In genomic region chr13:30319130-30319529, GRCh38 we compare ENCODE assay signal across 19 cellular contexts.
"Had no signal": no experiment of that assay in that cellular context is flagged by ENCODE, and none has a peak within 500 bp of the region (broad histone marks: within the 10 kb centered on the region; RNA-seq: fewer than 3 reads in every experiment).

No MANE protein-coding gene starts in this region.

- H3K4me1 ChIP-seq: lower lobe of right lung, suprapubic skin had no signal

- H3K9me3 Mint-ChIP-seq: activated CD4-positive, alpha-beta memory T cell treated with anti-CD3 and anti-CD28 coated beads, Interleukin-2, amount 10 ng/mL, durations not matched to agents 7 days and 5 days; activated naive CD8-positive, alpha-beta T cell treated with anti-CD3 and anti-CD28 coated beads, Interleukin-2, amount 10 ng/mL, durations not matched to agents 7 days and 5 days; activated T-cell treated with anti-CD3 and anti-CD28 coated beads, Interleukin-2, amount 50 U/mL, for 72 hours; naive B cell; stimulated activated naive B cell treated with anti-CD40 and anti-IgM and Interleukin-4, amounts not matched to agents 10 μg/mL and 1 μg/mL and 100 μg/mL, for 72 hours; type B pancreatic cell had no signal

- H3K27ac ChIP-seq: lower lobe of right lung, neutrophil, spleen, suprapubic skin, WERI-Rb-1 had no signal

- H3K27me3 ChIP-seq: neutrophil, right lobe of liver, spleen, suprapubic skin had no signal

- H3K9me3 ChIP-seq: lower lobe of right lung, neutrophil, right lobe of liver, spleen, suprapubic skin had no signal

- ATAC-seq: activated CD4-positive, alpha-beta T cell treated with anti-CD3 and anti-CD28 coated beads for 36 hours; activated T-cell treated with anti-CD3 and anti-CD28 coated beads, Interleukin-2, amount 50 U/mL, for 72 hours; esophagus mucosa; lower lobe of right lung; stimulated activated naive B cell treated with anti-CD40 and anti-IgM and Interleukin-4, amounts not matched to agents 10 μg/mL and 1 μg/mL and 100 μg/mL, for 72 hours had no signal

- H3K4me3 ChIP-seq: lower lobe of right lung, right lobe of liver, spleen, suprapubic skin had no signal

- H3K27me3 Mint-ChIP-seq: activated CD4-positive, alpha-beta memory T cell treated with anti-CD3 and anti-CD28 coated beads, Interleukin-2, amount 10 ng/mL, durations not matched to agents 7 days and 5 days; activated CD4-positive, alpha-beta T cell treated with anti-CD3 and anti-CD28 coated beads for 36 hours; activated naive CD8-positive, alpha-beta T cell treated with anti-CD3 and anti-CD28 coated beads, Interleukin-2, amount 10 ng/mL, durations not matched to agents 7 days and 5 days; naive B cell; stimulated activated naive B cell treated with anti-CD40 and anti-IgM and Interleukin-4, amounts not matched to agents 10 μg/mL and 1 μg/mL and 100 μg/mL, for 72 hours; type B pancreatic cell had no signal

- H3K27ac Mint-ChIP-seq: activated CD4-positive, alpha-beta memory T cell treated with anti-CD3 and anti-CD28 coated beads, Interleukin-2, amount 10 ng/mL, durations not matched to agents 7 days and 5 days; activated CD4-positive, alpha-beta T cell treated with anti-CD3 and anti-CD28 coated beads for 36 hours; activated naive CD8-positive, alpha-beta T cell treated with anti-CD3 and anti-CD28 coated beads, Interleukin-2, amount 10 ng/mL, durations not matched to agents 7 days and 5 days; activated T-cell treated with anti-CD3 and anti-CD28 coated beads, Interleukin-2, amount 50 U/mL, for 72 hours; stimulated activated naive B cell treated with anti-CD40 and anti-IgM and Interleukin-4, amounts not matched to agents 10 μg/mL and 1 μg/mL and 100 μg/mL, for 72 hours; type B pancreatic cell had no signal

- H3K4me1 Mint-ChIP-seq: activated naive CD8-positive, alpha-beta T cell treated with anti-CD3 and anti-CD28 coated beads, Interleukin-2, amount 10 ng/mL, durations not matched to agents 7 days and 5 days had no signal

- H3K4me3 Mint-ChIP-seq: activated CD4-positive, alpha-beta memory T cell treated with anti-CD3 and anti-CD28 coated beads, Interleukin-2, amount 10 ng/mL, durations not matched to agents 7 days and 5 days; activated CD4-positive, alpha-beta T cell treated with anti-CD3 and anti-CD28 coated beads for 36 hours; activated naive CD8-positive, alpha-beta T cell treated with anti-CD3 and anti-CD28 coated beads, Interleukin-2, amount 10 ng/mL, durations not matched to agents 7 days and 5 days; activated T-cell treated with anti-CD3 and anti-CD28 coated beads, Interleukin-2, amount 50 U/mL, for 72 hours; naive B cell; stimulated activated naive B cell treated with anti-CD40 and anti-IgM and Interleukin-4, amounts not matched to agents 10 μg/mL and 1 μg/mL and 100 μg/mL, for 72 hours; type B pancreatic cell had no signal

- H3K36me3 ChIP-seq: lower lobe of right lung, neutrophil, right lobe of liver, spleen, suprapubic skin, WERI-Rb-1 had no signal

- DNase-seq: activated CD4-positive, alpha-beta memory T cell treated with anti-CD3 and anti-CD28 coated beads, Interleukin-2, amount 10 ng/mL, durations not matched to agents 7 days and 5 days; activated CD4-positive, alpha-beta T cell treated with anti-CD3 and anti-CD28 coated beads for 36 hours; activated CD8-positive, alpha-beta memory T cell treated with anti-CD3 and anti-CD28 coated beads, Interleukin-2, amount 50 U/mL, for 4 hours; activated naive CD8-positive, alpha-beta T cell treated with anti-CD3 and anti-CD28 coated beads, Interleukin-2, amount 10 ng/mL, durations not matched to agents 7 days and 5 days; activated T-cell treated with anti-CD3 and anti-CD28 coated beads, Interleukin-2, amount 50 U/mL, for 72 hours; aorta; left cardiac atrium; lower lobe of right lung; naive B cell; right lobe of liver; spleen; stimulated activated CD4-positive, alpha-beta T cell treated with anti-CD3 and anti-CD28 coated beads, Interleukin-1b, Interleukin-23, amount 100 ng/mL, for 48 hours; stimulated activated naive B cell treated with anti-CD40 and anti-IgM and Interleukin-4, amounts not matched to agents 10 μg/mL and 1 μg/mL and 100 μg/mL, for 72 hours; T-helper 9 cell; WERI-Rb-1 had no signal

- H3K36me3 Mint-ChIP-seq: activated naive CD8-positive, alpha-beta T cell treated with anti-CD3 and anti-CD28 coated beads, Interleukin-2, amount 10 ng/mL, durations not matched to agents 7 days and 5 days; naive B cell had no signal
